In genomic region chr3:28948685-28949084, GRCh38 we compare ENCODE assay signal across 28 cellular contexts.
"Had no signal": no experiment of that assay in that cellular context is flagged by ENCODE, and none has a peak within 500 bp of the region (broad histone marks: within the 10 kb centered on the region; RNA-seq: fewer than 3 reads in every experiment).

No MANE protein-coding gene starts in this region.

- H3K4me1 Mint-ChIP-seq: naive B cell, neural crest cell had no signal

- H3K27ac ChIP-seq: pancreas, prostate gland, right lobe of liver, skin epidermis, stomach, testis, thyroid gland, transverse colon, upper lobe of left lung, vagina had no signal

- H3K9me3 ChIP-seq: pancreas, prostate gland, right lobe of liver, stomach, testis, thyroid gland, transverse colon, upper lobe of left lung, vagina had no signal

- H3K4me3 ChIP-seq: lung, pancreas, prostate gland, right lobe of liver, skin epidermis, stomach, testis, thyroid gland, transverse colon, upper lobe of left lung, vagina had no signal

- H3K36me3 Mint-ChIP-seq: mesothelial cell of epicardium; naive B cell; natural killer cell treated with Interleukin-12 subunit alpha and Interleukin-12 subunit beta and Interleukin-15 and Interleukin-18, amount 100 ng/mL, for 72 hours; stimulated activated naive B cell treated with anti-CD40 and anti-IgM and Interleukin-4, amounts not matched to agents 10 μg/mL and 1 μg/mL and 100 μg/mL, for 72 hours had no signal

- DNase-seq: hippocampal formation; kidney glomerular epithelial cell; left cardiac atrium; mesendoderm; naive B cell; nucleus accumbens; pancreas; posterior cingulate gyrus; right lobe of liver; stimulated activated CD4-positive, alpha-beta T cell treated with anti-CD3 and anti-CD28 coated beads, Interleukin-12 subunit alpha, Interleukin-12 subunit beta, amount 100 ng/mL, for 4 hours; stimulated activated CD4-positive, alpha-beta T cell treated with anti-CD3 and anti-CD28 coated beads, Interleukin-15, amount 100 ng/mL, for 24 hours; stimulated activated CD4-positive, alpha-beta T cell treated with anti-CD3 and anti-CD28 coated beads, Interleukin-2, amount 100 ng/mL, for 24 hours; stimulated activated CD4-positive, alpha-beta T cell treated with anti-CD3 and anti-CD28 coated beads, Interleukin-4, amount 100 ng/mL, for 1 hour; stimulated activated naive B cell treated with anti-CD40 and anti-IgM and Interleukin-4, amounts not matched to agents 10 μg/mL and 1 μg/mL and 100 μg/mL, for 72 hours; stimulated activated naive CD8-positive, alpha-beta T cell treated with anti-CD3 and anti-CD28 coated beads, Interleukin-15, Interleukin-2, amounts not matched to agents 100 U/mL and 50 U/mL, for 24 hours; stomach; testis; thyroid gland; transverse colon; upper lobe of left lung had no signal

- H3K27me3 ChIP-seq: pancreas, right lobe of liver, stomach, testis, thyroid gland, transverse colon, upper lobe of left lung, vagina had no signal

- H3K36me3 ChIP-seq: pancreas, prostate gland, right lobe of liver, stomach, thyroid gland, transverse colon, upper lobe of left lung, vagina had no signal

- H3K27ac Mint-ChIP-seq: naive B cell; natural killer cell treated with Interleukin-12 subunit alpha and Interleukin-12 subunit beta and Interleukin-15 and Interleukin-18, amount 100 ng/mL, for 72 hours; stimulated activated naive B cell treated with anti-CD40 and anti-IgM and Interleukin-4, amounts not matched to agents 10 μg/mL and 1 μg/mL and 100 μg/mL, for 72 hours had no signal

- H3K27me3 Mint-ChIP-seq: natural killer cell treated with Interleukin-12 subunit alpha and Interleukin-12 subunit beta and Interleukin-15 and Interleukin-18, amount 100 ng/mL, for 72 hours had no signal

- H3K4me1 ChIP-seq: pancreas, prostate gland, right lobe of liver, stomach, testis, thyroid gland, transverse colon, upper lobe of left lung, vagina had no signal

- ATAC-seq: left lobe of liver; natural killer cell treated with Interleukin-12 subunit alpha and Interleukin-12 subunit beta and Interleukin-15 and Interleukin-18, amount 100 ng/mL, for 72 hours; pancreas; right lobe of liver; stimulated activated naive B cell treated with anti-CD40 and anti-IgM and Interleukin-4, amounts not matched to agents 10 μg/mL and 1 μg/mL and 100 μg/mL, for 72 hours; stimulated activated naive CD8-positive, alpha-beta T cell treated with anti-CD3 and anti-CD28 coated beads, Interleukin-15, Interleukin-2, amounts not matched to agents 100 U/mL and 50 U/mL, for 24 hours had no signal

- H3K4me3 Mint-ChIP-seq: mesothelial cell of epicardium; naive B cell; natural killer cell treated with Interleukin-12 subunit alpha and Interleukin-12 subunit beta and Interleukin-15 and Interleukin-18, amount 100 ng/mL, for 72 hours; neural crest cell; stimulated activated naive B cell treated with anti-CD40 and anti-IgM and Interleukin-4, amounts not matched to agents 10 μg/mL and 1 μg/mL and 100 μg/mL, for 72 hours had no signal
